24 cellular contexts compared by ENCODE assay signal in the genomic region with DNA sequence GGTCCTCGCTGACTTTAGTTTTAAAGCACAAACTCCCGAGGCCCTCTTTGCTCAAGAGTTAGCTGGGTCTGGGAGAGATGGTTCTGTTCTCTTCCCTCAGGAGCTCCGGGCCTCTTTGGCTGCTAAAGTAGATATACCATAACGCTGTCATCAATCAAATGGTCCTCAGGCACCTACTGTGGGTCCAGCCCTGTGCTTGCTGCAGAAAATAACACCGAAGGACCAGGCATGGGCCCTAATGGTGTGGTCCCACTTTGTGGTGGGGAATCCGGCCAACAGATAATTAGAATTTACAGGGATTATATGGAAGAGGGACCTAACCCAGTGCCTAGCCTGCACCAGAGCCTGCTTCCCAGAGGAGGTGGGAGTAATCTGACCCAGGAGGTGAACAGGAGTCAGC.
"Had no signal": no experiment of that assay in that cellular context is flagged by ENCODE, and none has a peak within 500 bp of the region (broad histone marks: within the 10 kb centered on the region; RNA-seq: fewer than 3 reads in every experiment).

No MANE protein-coding gene starts in this region.

- H3K4me1 ChIP-seq: stomach, suprapubic skin, testis, thyroid gland, tibial artery, tibial nerve, transverse colon, upper lobe of left lung, upper lobe of right lung, uterus, vagina had no signal

- H3K27me3 ChIP-seq: stomach, suprapubic skin, testis, thyroid gland, tibial artery, tibial nerve, transverse colon, upper lobe of left lung, upper lobe of right lung, uterus, vagina had no signal

- H3K4me3 ChIP-seq: stomach, suprapubic skin, testis, thoracic aorta, thyroid gland, tibial artery, tibial nerve, transverse colon, upper lobe of left lung, upper lobe of right lung, uterus, vagina had no signal

- H3K36me3 ChIP-seq: stomach, suprapubic skin, thoracic aorta, thyroid gland, tibial artery, tibial nerve, transverse colon, upper lobe of left lung, upper lobe of right lung, uterus, vagina had no signal

- DNase-seq: stimulated activated CD4-positive, alpha-beta T cell treated with anti-CD3 and anti-CD28 coated beads, Interleukin-2, amount 100 ng/mL, for 48 hours; stimulated activated CD4-positive, alpha-beta T cell treated with anti-CD3 and anti-CD28 coated beads, Interleukin-4, amount 100 ng/mL, for 1 hour; stimulated activated CD4-positive, alpha-beta T cell treated with anti-CD3 and anti-CD28 coated beads, Interleukin-4, amount 100 ng/mL, for 24 hours; stimulated activated CD4-positive, alpha-beta T cell treated with anti-CD3 and anti-CD28 coated beads, Interleukin-4, amount 100 ng/mL, for 4 hours; stimulated activated CD8-positive, alpha-beta memory T cell treated with anti-CD3 and anti-CD28 coated beads, Interleukin-4, amount 100 ng/mL, for 48 hours; stimulated activated naive B cell treated with anti-CD40 and anti-IgM and Interleukin-4, amounts not matched to agents 10 μg/mL and 1 μg/mL and 100 μg/mL, for 72 hours; stimulated activated naive CD4-positive, alpha-beta T cell; stimulated activated naive CD4-positive, alpha-beta T cell treated with Interleukin-2 at 50 U/mL for 16 hours; stimulated activated naive CD8-positive, alpha-beta T cell treated with anti-CD3 and anti-CD28 coated beads, Interleukin-15, amount 100 ng/mL, for 72 hours; stimulated activated naive CD8-positive, alpha-beta T cell treated with anti-CD3 and anti-CD28 coated beads, Interleukin-15, Interleukin-2, amounts not matched to agents 100 U/mL and 50 U/mL, for 24 hours; stomach; substantia nigra; testis; thyroid gland; tibial artery; transverse colon; trophoblast cell; upper lobe of left lung; upper lobe of right lung; uterus had no signal

- H3K9me3 ChIP-seq: suprapubic skin, testis, thoracic aorta, thyroid gland, tibial artery, tibial nerve, transverse colon, upper lobe of left lung, upper lobe of right lung, uterus, vagina had no signal

- H3K27ac ChIP-seq: stomach, suprapubic skin, testis, thoracic aorta, thyroid gland, tibial artery, tibial nerve, transverse colon, upper lobe of left lung, upper lobe of right lung, uterus, vagina had no signal
